In genomic region chr4:8762951-8763735, GRCh38 we compare ENCODE assay signal across 14 cellular contexts.
"Had no signal": no experiment of that assay in that cellular context is flagged by ENCODE, and none has a peak within 500 bp of the region (broad histone marks: within the 10 kb centered on the region; RNA-seq: fewer than 3 reads in every experiment).

No MANE protein-coding gene starts in this region.

- H3K4me3 ChIP-seq: colonic mucosa, thoracic aorta had no signal

- H3K4me1 ChIP-seq: colonic mucosa had no signal

- DNase-seq: activated CD4-positive, alpha-beta T cell treated with anti-CD3 and anti-CD28 coated beads for 4 hours; activated gamma-delta T cell; colonic mucosa; effector CD4-positive, alpha-beta T cell; naive thymus-derived CD8-positive, alpha-beta T cell; occipital lobe; stimulated activated CD4-positive, alpha-beta T cell treated with anti-CD3 and anti-CD28 coated beads, Interleukin-4, amount 100 ng/mL, for 4 hours; stimulated activated naive CD8-positive, alpha-beta T cell treated with anti-CD3 and anti-CD28 coated beads, Interleukin-15, amount 100 ng/mL, for 72 hours; T1000; WERI-Rb-1 had no signal

- H3K36me3 ChIP-seq: colonic mucosa, thoracic aorta, WERI-Rb-1 had no signal

- H3K27me3 ChIP-seq: colonic mucosa had no signal

- FAIRE-seq: astrocyte, frontal cortex, urothelium cell line had no signal

- ATAC-seq: naive thymus-derived CD8-positive, alpha-beta T cell; stimulated activated naive CD8-positive, alpha-beta T cell treated with anti-CD3 and anti-CD28 coated beads, Interleukin-15, amount 100 ng/mL, for 72 hours had no signal

- H3K27ac ChIP-seq: colonic mucosa, thoracic aorta, WERI-Rb-1 had no signal

- H3K9me3 ChIP-seq: colonic mucosa, thoracic aorta had no signal
